Comparison of ENCODE assay signal across 9 cellular contexts in the genomic region with DNA sequence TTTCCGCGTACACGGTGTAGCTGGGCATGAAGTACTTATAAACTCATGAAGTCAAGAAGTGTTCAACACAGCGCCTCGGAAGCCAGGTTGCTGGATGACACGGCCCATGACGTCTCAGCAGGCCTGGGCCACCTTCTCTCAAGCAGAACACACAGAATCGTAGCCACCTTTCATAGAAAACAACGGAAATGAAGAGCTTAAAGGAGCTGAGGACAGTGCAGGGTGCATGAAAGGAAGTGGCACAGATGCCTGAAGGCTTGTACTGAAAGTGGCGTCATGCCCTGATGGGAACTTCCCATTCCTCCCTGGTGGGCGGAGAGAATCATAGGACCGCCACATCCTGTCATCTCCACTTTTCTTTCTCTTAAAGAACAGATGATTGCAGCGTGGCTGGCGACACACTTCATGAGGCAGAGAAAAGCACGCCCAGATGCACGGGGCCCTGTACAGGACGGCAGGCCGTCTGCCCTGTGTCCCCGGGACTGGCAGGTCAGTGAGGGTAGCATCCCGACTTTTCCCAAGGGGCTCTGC. TPM values are rescaled to one million over a fixed set of nuclear protein-coding genes. Genes with fewer than 3 reads are reported as not detected.
A peak's percentile ranks its signal among the peaks of the same experiment; 100 is the strongest.
DNase-seq lines count a peak whose midpoint lies in the region; ATAC-seq, FAIRE-seq and TF ChIP-seq lines count a peak whose summit lies in the region.
"Had no signal": no experiment of that assay in that cellular context is flagged by ENCODE, and none has a peak within 500 bp of the region (broad histone marks: within the 10 kb centered on the region; RNA-seq: fewer than 3 reads in every experiment).

No MANE protein-coding gene starts in this region.

- no peak overlapping the region for H3K27ac ChIP-seq in astrocyte (ENCODE audit: low read depth, low read length)

- no peak for FAIRE-seq in astrocyte (lab: Jason Lieb, UNC)

- H3K79me2 ChIP-seq in astrocyte (ENCODE audit: insufficient read depth, low read length), result peaks cover 10% of the 10 kb centered on the region

- H3K4me3 ChIP-seq in astrocyte (ENCODE audit: insufficient read depth, low read depth, low read length), result no peak overlapping the region

- POLR2A ChIA-PET in T-cell (lab: Charles Lee), result interaction anchor here (0.5 to 1.9 kb wide), 8 partner anchors 10 to 132 kb away, joined by 3 to 23 read pairs (median 4); a partner anchor contains a TSS

- no peak overlapping the region for H2AFZ ChIP-seq in astrocyte (ENCODE audit: low read depth, low read length)

- H3K27me3 Mint-ChIP-seq in T-cell, result no peaks in the 10 kb centered on the region
- no peaks in the 10 kb centered on the region for H3K27me3 Mint-ChIP-seq in astrocyte (ENCODE audit: low read depth, unreplicated experiment)

- no peaks in the 10 kb centered on the region for H3K36me3 Mint-ChIP-seq in T-cell
- peaks cover 2% of the 10 kb centered on the region for H3K36me3 Mint-ChIP-seq in astrocyte (ENCODE audit: low read depth, unreplicated experiment)

- no peaks in the 10 kb centered on the region for H3K27me3 ChIP-seq in astrocyte (ENCODE audit: insufficient read depth, low read length)

- no peaks in the 10 kb centered on the region for H3K36me3 ChIP-seq in astrocyte (ENCODE audit: insufficient read depth, low read length)

- H3K9ac ChIP-seq in astrocyte (ENCODE audit: low read length), result no peak overlapping the region

- ATAC-seq in GM18858 (IDR thresholded peaks at IDR 0.05; ENCODE audit: unreplicated experiment) (peak; percentile 87), HG02884 (IDR thresholded peaks at IDR 0.05; ENCODE audit: unreplicated experiment) (peak; percentile 87), T-cell (replicated peaks in 1 of 4) (peak; percentile 93 to 98 (median 96))

- H3K27ac Mint-ChIP-seq in T-cell, result no peak overlapping the region
- H3K27ac Mint-ChIP-seq in astrocyte (ENCODE audit: unreplicated experiment), result no peak overlapping the region

- no peaks in the 10 kb centered on the region for H3K4me1 ChIP-seq in astrocyte (ENCODE audit: insufficient read depth, low read length)

- H3K9me3 Mint-ChIP-seq in T-cell (no peaks in the 10 kb centered on the region), astrocyte (ENCODE audit: unreplicated experiment) (no peaks in the 10 kb centered on the region)
- H3K9me3 Mint-ChIP-seq: nephron had no signal

- no peak for TF ChIP-seq CTCF in astrocyte (IDR thresholded peaks at IDR 0.05; ENCODE audit: insufficient read depth, low read depth, low read length)

- peak; percentile 40 to 95 (median 82) for DNase-seq in T-cell
- no peak for DNase-seq in astrocyte (ENCODE audit: low read depth)
- DNase-seq in stimulated activated CD4-positive, alpha-beta T cell treated with anti-CD3 and anti-CD28 coated beads, Interleukin-15, amount 100 ng/mL, for 24 hours, result peak; percentile 86
- DNase-seq in cerebellar nuclear complex (lab: John Stamatoyannopoulos, UW), result no peak
- no peak for DNase-seq in DMS53 (lab: John Stamatoyannopoulos, UW)
- no peak for DNase-seq in cortex of kidney (lab: John Stamatoyannopoulos, UW)

- H4K20me1 ChIP-seq in astrocyte (ENCODE audit: insufficient read depth, low read length), result peaks cover 32% of the 10 kb centered on the region

- H3K4me1 Mint-ChIP-seq in T-cell (peaks cover 5 to 20% (median 5%) of the 10 kb centered on the region in 3 donors), astrocyte (ENCODE audit: low read depth, unreplicated experiment) (no peaks in the 10 kb centered on the region)

- CTCF ChIA-PET in T-cell (lab: Charles Lee), result interaction anchor here in 1 of 2 donors (0.9 to 1.4 kb wide), 6 partner anchors 11 to 104 kb away, joined by 3 to 11 read pairs (median 4); a partner anchor contains a TSS

- H3K9me3 ChIP-seq in astrocyte (ENCODE audit: insufficient read depth, low read depth, low read length), result no peaks in the 10 kb centered on the region

- peak overlapping the region; percentile 74 to 79 (median 76) for H3K4me3 Mint-ChIP-seq in T-cell
- no peak overlapping the region for H3K4me3 Mint-ChIP-seq in astrocyte (ENCODE audit: unreplicated experiment)
- H3K4me3 Mint-ChIP-seq: nephron had no signal

- peak overlapping the region; percentile 22 for H3K4me2 ChIP-seq in astrocyte (ENCODE audit: low read length)

RNA-seq across cellular contexts. Expression of a gene that starts 31.1 kb away (rescaled TPM):
- 10 to 100 TPM; 44.8 to 80.2 (median 60.9) TPM for total RNA-seq in T-cell
- total RNA-seq in astrocyte, result 11.8 and 12.4 TPM in 2 replicates

Comparison
In these comparisons a context has a peak if more than half of its experiments do, and no peak if none do; other contexts are left out.
1. DNase-seq: peak in T-cell (34 of 34) and stimulated activated CD4-positive, alpha-beta T cell treated with anti-CD3 and anti-CD28 coated beads, Interleukin-15, amount 100 ng/mL, for 24 hours (single experiment); none in astrocyte (single experiment), cerebellar nuclear complex (0 of 2), DMS53 (single experiment) and cortex of kidney (single experiment).
2. Peak in every context shown above with its lines, with median percentiles within 50 percentile points of each other: ATAC-seq.